In the genomic region with DNA sequence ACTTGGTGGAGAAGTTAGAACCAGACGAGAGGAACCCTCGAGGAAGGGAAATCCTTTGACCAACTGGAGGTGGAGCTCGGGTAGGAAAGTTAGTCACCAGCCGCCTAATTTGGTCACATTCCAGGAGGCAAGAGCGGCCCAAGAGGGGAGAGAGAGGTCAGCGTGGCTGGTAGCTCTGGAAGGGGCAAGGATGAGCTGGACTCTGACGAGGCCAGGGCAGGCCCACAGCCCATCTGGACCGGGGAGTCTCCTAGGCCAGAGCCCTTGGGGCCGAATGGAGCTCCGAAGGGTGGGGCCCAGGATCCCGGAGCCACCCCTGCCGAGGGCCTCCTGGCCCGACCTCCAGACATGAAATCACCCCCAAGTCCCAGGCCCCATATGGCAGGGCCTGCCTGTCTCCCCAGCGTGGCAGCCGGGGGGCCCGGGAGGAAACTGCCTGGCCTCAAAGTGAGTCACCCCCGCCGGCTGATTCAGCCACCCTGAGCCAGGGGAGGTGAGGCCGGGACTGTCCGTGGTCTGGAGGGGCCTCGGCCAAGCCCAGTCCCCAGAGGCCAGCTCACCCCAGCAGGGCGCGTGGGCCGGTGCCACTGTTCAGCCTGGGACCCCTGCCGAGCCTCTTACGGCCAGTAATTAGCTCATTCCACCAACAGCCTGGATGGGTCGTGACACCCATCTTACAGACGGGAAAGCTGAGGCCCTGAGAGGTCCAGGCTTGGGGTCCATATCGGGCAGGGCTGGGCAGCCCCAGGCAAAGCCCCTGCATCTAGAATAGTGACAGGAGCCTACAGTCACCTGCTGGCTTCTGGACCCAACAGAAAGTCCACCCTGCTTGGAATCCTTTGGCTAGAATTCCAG, we compare ENCODE assay signal across 10 cellular contexts. TPM values are rescaled to one million over a fixed set of nuclear protein-coding genes. Genes with fewer than 3 reads are reported as not detected.
DNase-seq lines count a peak whose midpoint lies in the region; ATAC-seq and TF ChIP-seq lines count a peak whose summit lies in the region.
"Had no signal": no experiment of that assay in that cellular context is flagged by ENCODE, and none has a peak within 500 bp of the region (broad histone marks: within the 10 kb centered on the region; RNA-seq: fewer than 3 reads in every experiment).

No MANE protein-coding gene starts in this region.

- no peak overlapping the region for H3K27ac ChIP-seq in HUES6 (ENCODE audit: low read depth, low read length)
- no peak overlapping the region for H3K27ac ChIP-seq in ovary

- no peaks in the 10 kb centered on the region for H3K36me3 ChIP-seq in HUES6 (ENCODE audit: control insufficient read depth, insufficient read depth, low read length)
- H3K36me3 ChIP-seq in ovary: no peaks in the 10 kb centered on the region

- peaks cover 5% of the 10 kb centered on the region for H3K9me3 Mint-ChIP-seq in nephron
- H3K9me3 Mint-ChIP-seq in endothelial cell (ENCODE audit: unreplicated experiment): no peaks in the 10 kb centered on the region

- peaks cover 8% of the 10 kb centered on the region for H3K27me3 Mint-ChIP-seq in nephron (ENCODE audit: low read depth)
- H3K27me3 Mint-ChIP-seq in endothelial cell (ENCODE audit: unreplicated experiment): peaks cover 9% of the 10 kb centered on the region

- no peak for ATAC-seq in GM18907 (IDR thresholded peaks at IDR 0.05; ENCODE audit: unreplicated experiment)

- peaks cover 26% of the 10 kb centered on the region for H3K4me1 ChIP-seq in HUES6 (ENCODE audit: control insufficient read depth, insufficient read depth, low read length)
- H3K4me1 ChIP-seq in ovary (ENCODE audit: insufficient read depth): no peaks in the 10 kb centered on the region

- no peak for TF ChIP-seq POLR2A in ovary (IDR thresholded peaks at IDR 0.05)

- H3K4me1 Mint-ChIP-seq in nephron (peaks cover 11% of the 10 kb centered on the region), endothelial cell (ENCODE audit: unreplicated experiment) (no peaks in the 10 kb centered on the region)

- in situ Hi-C loops in KBM-7 (cut with MboI; ENCODE audit: low pct_unique_long_range_greater_than_20kb, low sequenced_read_pairs): no loop called here

- H3K9me3 ChIP-seq in HUES6 (ENCODE audit: control insufficient read depth, insufficient read depth, low read depth, low read length) (0 out of 2 replicates have a peak, but pooled peaks cover 5% of the 10 kb centered on the region), ovary (no peaks in the 10 kb centered on the region)

- TF ChIP-seq EP300 in ovary (IDR thresholded peaks at IDR 0.05): no peak

- H3K4me3 Mint-ChIP-seq in nephron (no peak overlapping the region), endothelial cell (ENCODE audit: unreplicated experiment) (no peak overlapping the region)

- intact Hi-C loops in ovary (cut with DNase I): loop anchor here in 1 of 4 donors (10.0 kb wide), 1 partner anchor 752 kb away; no protein-coding TSS in a partner anchor

- H3K27me3 ChIP-seq in HUES6 (ENCODE audit: control insufficient read depth, insufficient read depth, low read length): no peaks in the 10 kb centered on the region
- no peaks in the 10 kb centered on the region for H3K27me3 ChIP-seq in ovary

- H3K4me3 ChIP-seq in HUES6 (ENCODE audit: low read depth, low read length) (no peak overlapping the region), ovary (no peak overlapping the region)

- peaks cover 4% of the 10 kb centered on the region for H3K36me3 Mint-ChIP-seq in nephron (ENCODE audit: low read depth)
- H3K36me3 Mint-ChIP-seq in endothelial cell (ENCODE audit: low read depth, unreplicated experiment): no peaks in the 10 kb centered on the region

- TF ChIP-seq CTCF in nephron (IDR thresholded peaks at IDR 0.05; ENCODE audit: unreplicated experiment in 3 of 3) (no peak), ovary (IDR thresholded peaks at IDR 0.05) (no peak), endothelial cell (IDR thresholded peaks at IDR 0.05; ENCODE audit: unreplicated experiment) (no peak)

- H3K9ac ChIP-seq in HUES6 (ENCODE audit: low read length): peak overlapping the region; percentile 2

- 55 to 71% (median 60%) methylated on average over 26 to 29 of the region's 29 CpGs for WGBS in ovary, 3 donors

- DNase-seq in CD1c-positive myeloid dendritic cell (ENCODE audit: extremely low spot score) (peak; percentile 18), dermis blood vessel endothelial cell (peak; percentile 83), KBM-7 (no peak), ovary (no peak), endothelial cell (ENCODE audit: low spot score) (no peak)
- DNase-seq: glutamatergic neuron, Karpas-422 had no signal

- H3K27ac Mint-ChIP-seq in nephron (peak overlapping the region in 2 of 3 experiments; percentile 64), endothelial cell (ENCODE audit: unreplicated experiment) (no peak overlapping the region)

RNA-seq across cellular contexts. Expression of a gene that starts 23.5 kb away (rescaled TPM):
- total RNA-seq in dermis blood vessel endothelial cell (68.8 and 100 TPM in 2 replicates), ovary (10 to 100 TPM in 3 of 7 donors, 1 to 10 TPM in 4; 3.7 to 35.5 (median 9.4) TPM), endothelial cell (ENCODE audit: unreplicated experiment) (0.85 TPM)
- polyA plus RNA-seq in ovary: 1 to 10 TPM; 4.5 to 8.7 TPM

Comparison
In these comparisons a context has a peak if more than half of its experiments do, and no peak if none do; other contexts are left out.
1. DNase-seq: peak in CD1c-positive myeloid dendritic cell (single experiment) and dermis blood vessel endothelial cell (single experiment); none in KBM-7 (single experiment), ovary (0 of 5) and endothelial cell (single experiment).